In genomic region chr10:123581656-123582055, GRCh38 we compare ENCODE assay signal across 9 cellular contexts.
DNase-seq lines count a peak whose midpoint lies in the region; FAIRE-seq and TF ChIP-seq lines count a peak whose summit lies in the region.
"Had no signal": no experiment of that assay in that cellular context is flagged by ENCODE, and none has a peak within 500 bp of the region (broad histone marks: within the 10 kb centered on the region; RNA-seq: fewer than 3 reads in every experiment).

No MANE protein-coding gene starts in this region.

- peak; percentile 9 for FAIRE-seq in GM12891 (lab: Jason Lieb, UNC)

- H3K4me3 ChIP-seq in HEK293 (ENCODE audit: low read depth, low read length) = no peak overlapping the region
- H3K4me3 ChIP-seq: GM12878, GM23248 had no signal

- POLR2A ChIA-PET in HEK293 (lab: Yijun Ruan, JAX) = interaction anchor here (2.2 kb wide), 1 partner anchor 386 kb away, joined by 4 read pairs; no protein-coding TSS in a partner anchor

- no peak for TF ChIP-seq POLR2A in GM12891 (IDR thresholded peaks at IDR 0.05; ENCODE audit: low read depth, low read length)

- no peak for DNase-seq in GM12891 (ENCODE audit: insufficient read length, low spot score)
- DNase-seq in mesenteric fat pad (ENCODE audit: low spot score) = peak; percentile 45
- peak; percentile 38 for DNase-seq in posterior vena cava (ENCODE audit: low spot score)
- DNase-seq in GM19240 (ENCODE audit: insufficient read length, low spot score) = no peak
- no peak for DNase-seq in stimulated activated CD4-positive, alpha-beta T cell treated with anti-CD3 and anti-CD28 coated beads, Interleukin-2, amount 100 ng/mL, for 48 hours
- DNase-seq in inferior parietal cortex (ENCODE audit: extremely low spot score) = no peak

- intact Hi-C loops in posterior vena cava (cut with DNase I) = loop anchor here in 1 of 2 donors (1.0 to 10.0 kb wide), 2 partner anchors 387 to 803 kb away; no protein-coding TSS in a partner anchor

- no peak for TF ChIP-seq CTCF in HEK293 (tag by site-specific recombination; IDR thresholded peaks at IDR 0.05)

- CTCF ChIA-PET in HEK293 (lab: Yijun Ruan, JAX) = interaction anchor here (0.5 to 6.4 kb wide), 18 partner anchors 8 to 808 kb away, joined by 3 to 89 read pairs (median 4); no protein-coding TSS in a partner anchor

- no peaks in the 10 kb centered on the region for H3K36me3 ChIP-seq in HEK293 (ENCODE audit: control insufficient read depth in 2 of 2, insufficient read depth in 1 of 2, low read length in 2 of 2)

- 0 out of 2 replicates have a peak, but pooled peaks cover 2% of the 10 kb centered on the region for H3K4me1 ChIP-seq in HEK293 (ENCODE audit: control insufficient read depth, insufficient read depth, low read length)

- no peaks in the 10 kb centered on the region for H3K9me3 ChIP-seq in HEK293 (ENCODE audit: control insufficient read depth, insufficient read depth, low read depth, low read length)

- no peak overlapping the region for H3K27ac ChIP-seq in HEK293 (ENCODE audit: extremely low read depth, low read depth, low read length)
- H3K27ac ChIP-seq: GM23248 had no signal

TF ChIP-seq in GM12891, 5 proteins besides CTCF, POLR2A, EP300 and RAD21:
- no peak for TF ChIP-seq SPI1 (IDR thresholded peaks at IDR 0.05; ENCODE audit: low read depth, low read length)
- TF ChIP-seq POLR2AphosphoS5 (IDR thresholded peaks at IDR 0.05; ENCODE audit: low read depth, low read length) = no peak
- no peak for TF ChIP-seq PAX5 (IDR thresholded peaks at IDR 0.05; ENCODE audit: insufficient read depth, low read length, severe bottlenecking)
- no peak for TF ChIP-seq POU2F2 (IDR thresholded peaks at IDR 0.05; ENCODE audit: low read depth, low read length)
- TF ChIP-seq TAF1 (IDR thresholded peaks at IDR 0.05; ENCODE audit: low read depth, low read length) = no peak

TF ChIP-seq in HEK293, 187 proteins besides CTCF, POLR2A, EP300 and RAD21:
- TF ChIP-seq KLF1 (tag by site-specific recombination; IDR thresholded peaks at IDR 0.05) (no peak), ZSCAN4 (tag by site-specific recombination; IDR thresholded peaks at IDR 0.05) (peak; percentile 55; the same call in 1 of the 2 replicates)

Comparison
In these comparisons a context has a peak if more than half of its experiments do, and no peak if none do; other contexts are left out.
1. DNase-seq: peak in mesenteric fat pad (single experiment) and posterior vena cava (single experiment); none in GM12891 (single experiment), GM19240 (single experiment), stimulated activated CD4-positive, alpha-beta T cell treated with anti-CD3 and anti-CD28 coated beads, Interleukin-2, amount 100 ng/mL, for 48 hours (0 of 2) and inferior parietal cortex (single experiment).